16 cellular contexts compared by ENCODE assay signal in genomic region chrX:149656260-149656884, GRCh38. TPM values are rescaled to one million over a fixed set of nuclear protein-coding genes. Genes with fewer than 3 reads are reported as not detected.
"Had no signal": no experiment of that assay in that cellular context is flagged by ENCODE, and none has a peak within 500 bp of the region (broad histone marks: within the 10 kb centered on the region; RNA-seq: fewer than 3 reads in every experiment).

No MANE protein-coding gene starts in this region.

RNA-seq across cellular contexts. Expression of gene MAGEA11, which starts 55.5 kb away (rescaled TPM):
- total RNA-seq: activated B cell treated with CpG ODN at 0.5 μM for 24 hours; activated CD4-positive, alpha-beta memory T cell treated with anti-CD3 and anti-CD28 coated beads, Interleukin-2, amount 10 ng/mL, durations not matched to agents 7 days and 5 days; activated naive CD4-positive, alpha-beta T cell treated with anti-CD3 and anti-CD28 coated beads for 36 hours; colonic mucosa; endodermal cell; epithelial cell of proximal tubule; frontal cortex; kidney epithelial cell; natural killer cell; ovary; pulmonary artery endothelial cell; sciatic nerve; smooth muscle cell; T-cell; thoracic aorta; upper lobe of left lung had no signal
